8 cellular contexts compared by ENCODE assay signal in genomic region chr7:150685219-150686029, GRCh38. TPM values are rescaled to one million over a fixed set of nuclear protein-coding genes. Genes with fewer than 3 reads are reported as not detected.
DNase-seq lines count a peak whose midpoint lies in the region; ATAC-seq and TF ChIP-seq lines count a peak whose summit lies in the region.

Gene GIMAP2 (plus strand): TSS chr7:150685706. CDS start chr7:150687060, 1,354 bp downstream.

- H3K9ac ChIP-seq in SK-N-MC (ENCODE audit: insufficient read length) (peak within 1 kb of the TSS; percentile 72), endocrine pancreas (ENCODE audit: control insufficient read depth, insufficient read depth, low read length) (no peak within 1 kb of the TSS)

- intact Hi-C loops in CD14-positive monocyte (cut with micrococcal nuclease), result no loop called here

- peaks cover 0 to 6% (median 3%) of the 10 kb centered on the region in 7 donors for H3K9me3 Mint-ChIP-seq in CD14-positive monocyte
- peaks cover 7% of the 10 kb centered on the region for H3K9me3 Mint-ChIP-seq in natural killer cell treated with Interleukin-12 subunit alpha and Interleukin-12 subunit beta and Interleukin-15 and Interleukin-18, amount 100 ng/mL, for 72 hours
- peaks cover 3% of the 10 kb centered on the region for H3K9me3 Mint-ChIP-seq in progenitor cell of endocrine pancreas (ENCODE audit: low read depth)

- ATAC-seq in GM18873 (IDR thresholded peaks at IDR 0.05; ENCODE audit: low FRiP score, unreplicated experiment), result peak; percentile 72
- ATAC-seq in HG03095 (IDR thresholded peaks at IDR 0.05; ENCODE audit: unreplicated experiment), result peak; percentile 92
- peak; percentile 88 to 90 for ATAC-seq in natural killer cell treated with Interleukin-12 subunit alpha and Interleukin-12 subunit beta and Interleukin-15 and Interleukin-18, amount 100 ng/mL, for 72 hours

- H3K4me3 ChIP-seq in SK-N-MC, result peak within 1 kb of the TSS; percentile 74
- H3K4me3 ChIP-seq in endocrine pancreas (ENCODE audit: control insufficient read depth, insufficient read depth, low read length), result peak within 1 kb of the TSS; percentile 77

- H3K4me1 Mint-ChIP-seq in CD14-positive monocyte (peaks cover 73% of the 10 kb centered on the region), progenitor cell of endocrine pancreas (ENCODE audit: low read depth) (no peaks in the 10 kb centered on the region)
- H3K4me1 Mint-ChIP-seq in natural killer cell treated with Interleukin-12 subunit alpha and Interleukin-12 subunit beta and Interleukin-15 and Interleukin-18, amount 100 ng/mL, for 72 hours (ENCODE audit: low read depth in 2 of 2), result peaks cover 70 to 87% of the 10 kb centered on the region in 2 donors

- peak within 1 kb of the TSS; percentile 90 to 96 (median 92) for H3K27ac Mint-ChIP-seq in CD14-positive monocyte
- peak within 1 kb of the TSS; percentile 100 for H3K27ac Mint-ChIP-seq in natural killer cell treated with Interleukin-12 subunit alpha and Interleukin-12 subunit beta and Interleukin-15 and Interleukin-18, amount 100 ng/mL, for 72 hours
- H3K27ac Mint-ChIP-seq in progenitor cell of endocrine pancreas, result no peak within 1 kb of the TSS

- TF ChIP-seq CTCF in CD14-positive monocyte (IDR thresholded peaks at IDR 0.05), result no peak
- TF ChIP-seq CTCF in progenitor cell of endocrine pancreas (IDR thresholded peaks at IDR 0.05; ENCODE audit: unreplicated experiment), result no peak

- peak within 1 kb of the TSS; percentile 79 for H3K27ac ChIP-seq in SK-N-MC

- peaks cover 27 to 32% of the 10 kb centered on the region in 2 donors for H3K36me3 Mint-ChIP-seq in CD14-positive monocyte
- peaks cover 62% of the 10 kb centered on the region for H3K36me3 Mint-ChIP-seq in natural killer cell treated with Interleukin-12 subunit alpha and Interleukin-12 subunit beta and Interleukin-15 and Interleukin-18, amount 100 ng/mL, for 72 hours
- no peaks in the 10 kb centered on the region for H3K36me3 Mint-ChIP-seq in progenitor cell of endocrine pancreas (ENCODE audit: insufficient read depth)

- DNase-seq in CD14-positive monocyte (ENCODE audit: low spot score) (no peak), SK-N-MC (ENCODE audit: low read depth, low spot score) (no peak), GOT3 (lab: John Stamatoyannopoulos, UW) (no peak), progenitor cell of endocrine pancreas (ENCODE audit: low spot score, unreplicated experiment) (no peak)
- no peak for DNase-seq in natural killer cell treated with Interleukin-12 subunit alpha and Interleukin-12 subunit beta and Interleukin-15 and Interleukin-18, amount 100 ng/mL, for 72 hours (ENCODE audit: low spot score)

- no peaks in the 10 kb centered on the region for H3K9me3 ChIP-seq in SK-N-MC (ENCODE audit: low read depth, low read length)
- H3K9me3 ChIP-seq in endocrine pancreas (ENCODE audit: control insufficient read depth, low read length), result no peaks in the 10 kb centered on the region

- peak within 1 kb of the TSS; percentile 90 to 100 for H3K4me3 Mint-ChIP-seq in CD14-positive monocyte
- peak within 1 kb of the TSS; percentile 100 for H3K4me3 Mint-ChIP-seq in natural killer cell treated with Interleukin-12 subunit alpha and Interleukin-12 subunit beta and Interleukin-15 and Interleukin-18, amount 100 ng/mL, for 72 hours
- H3K4me3 Mint-ChIP-seq in progenitor cell of endocrine pancreas (ENCODE audit: low read depth), result no peak within 1 kb of the TSS

- H3K4me1 ChIP-seq in endocrine pancreas (ENCODE audit: control insufficient read depth, insufficient read depth, low read length), result no peaks in the 10 kb centered on the region

- peaks cover 0 to 5% (median 2%) of the 10 kb centered on the region in 3 donors for H3K27me3 Mint-ChIP-seq in CD14-positive monocyte (ENCODE audit: low read depth in 3 of 3)
- no peaks in the 10 kb centered on the region for H3K27me3 Mint-ChIP-seq in natural killer cell treated with Interleukin-12 subunit alpha and Interleukin-12 subunit beta and Interleukin-15 and Interleukin-18, amount 100 ng/mL, for 72 hours
- peaks cover 7% of the 10 kb centered on the region for H3K27me3 Mint-ChIP-seq in progenitor cell of endocrine pancreas

- H3K27me3 ChIP-seq in endocrine pancreas (ENCODE audit: control insufficient read depth, insufficient read depth, low read length), result no peaks in the 10 kb centered on the region

- H3K36me3 ChIP-seq in SK-N-MC (ENCODE audit: insufficient read depth, low read length) (no peaks in the 10 kb centered on the region), endocrine pancreas (ENCODE audit: control insufficient read depth, insufficient read depth, low read length) (no peaks in the 10 kb centered on the region)

RNA-seq across cellular contexts. Expression of gene GIMAP2, which starts in this region (rescaled TPM):
- polyA plus RNA-seq in CD14-positive monocyte, result 10 to 100 TPM; 45.6 to 47.0 TPM
- 10 to 100 TPM; 26.1 to 39.2 TPM for total RNA-seq in natural killer cell treated with Interleukin-12 subunit alpha and Interleukin-12 subunit beta and Interleukin-15 and Interleukin-18, amount 100 ng/mL, for 72 hours
- not detected in 2 replicates for total RNA-seq in progenitor cell of endocrine pancreas

Comparison
In these comparisons a context has a peak if more than half of its experiments do, and no peak if none do; other contexts are left out.
1. RNA of gene GIMAP2 (total RNA-seq): 26.1 to 39.2 TPM in natural killer cell treated with Interleukin-12 subunit alpha and Interleukin-12 subunit beta and Interleukin-15 and Interleukin-18, amount 100 ng/mL, for 72 hours; not detected in progenitor cell of endocrine pancreas; every median in the first group is over 10 times any median in the second.
2. Peak in every context shown above with its lines, with median percentiles within 50 percentile points of each other: ATAC-seq.